21 cellular contexts compared by ENCODE assay signal in genomic region chr5:14330729-14331128, GRCh38.
A peak's percentile ranks its signal among the peaks of the same experiment; 100 is the strongest.
DNase-seq lines count a peak whose midpoint lies in the region; ATAC-seq and TF ChIP-seq lines count a peak whose summit lies in the region.
"Had no signal": no experiment of that assay in that cellular context is flagged by ENCODE, and none has a peak within 500 bp of the region (broad histone marks: within the 10 kb centered on the region; RNA-seq: fewer than 3 reads in every experiment).

No MANE protein-coding gene starts in this region.

- H3K27ac ChIP-seq in BLaER1 (peak overlapping the region; percentile 52; the same call in 1 of the 2 replicates), spleen (peak overlapping the region in 5 of 8 donors; percentile 47 to 64 (median 49))

- no peak for TF ChIP-seq POLR2A in spleen (IDR thresholded peaks at IDR 0.05)

- peaks cover 26% of the 10 kb centered on the region for H3K27me3 Mint-ChIP-seq in HFFc6 (ENCODE audit: insufficient read depth)
- H3K27me3 Mint-ChIP-seq in central memory CD8-positive, alpha-beta T cell = no peaks in the 10 kb centered on the region
- H3K27me3 Mint-ChIP-seq: CD4-positive, CD25-positive, alpha-beta regulatory T cell had no signal

- H3K9me3 ChIP-seq in BLaER1 (no peaks in the 10 kb centered on the region), spleen (no peaks in the 10 kb centered on the region)

- DNase-seq in HFFc6 (no peak), spleen (no peak), NCI-H524 (lab: John Stamatoyannopoulos, UW) (no peak), cerebellum (ENCODE audit: low spot score) (no peak)
- DNase-seq in central memory CD8-positive, alpha-beta T cell (ENCODE audit: low spot score in 2 of 2) = no peak
- DNase-seq: DMS 273 treated with DMSO at 0.1 percent for 48 hours, DMS79 treated with DMSO at 0.1 percent for 48 hours, HCEC 1CT, NCI-H1417, NCI-H1694 treated with DMSO at 0.1 percent for 48 hours, NCI-H2081 treated with DMSO at 0.1 percent for 48 hours, NCI-H2171 treated with DMSO at 0.1 percent for 48 hours, NCI-H526, PC-3, Right ventricle myocardium superior, SW 1271 had no signal

- H3K4me3 ChIP-seq in BLaER1 = no peak overlapping the region
- no peak overlapping the region for H3K4me3 ChIP-seq in spleen
- H3K4me3 ChIP-seq: GM12878, GM23338 had no signal

- peaks cover 4% of the 10 kb centered on the region; the same call in 1 of the 2 replicates for H3K9me3 Mint-ChIP-seq in HFFc6
- no peaks in the 10 kb centered on the region for H3K9me3 Mint-ChIP-seq in central memory CD8-positive, alpha-beta T cell
- H3K9me3 Mint-ChIP-seq: CD4-positive, CD25-positive, alpha-beta regulatory T cell; GM23338 had no signal

- peak overlapping the region; percentile 79 for H3K4me2 ChIP-seq in BLaER1
- H3K4me2 ChIP-seq: GM23338 had no signal

- TF ChIP-seq CTCF in HFFc6 (IDR thresholded peaks at IDR 0.05) (no peak), spleen (IDR thresholded peaks at IDR 0.05 in 8 of 11, conservative IDR thresholded peaks at IDR 0.05 in 3 of 11) (no peak)

- H3K27ac Mint-ChIP-seq in HFFc6 = peak overlapping the region; percentile 51
- no peak overlapping the region for H3K27ac Mint-ChIP-seq in central memory CD8-positive, alpha-beta T cell (ENCODE audit: low read depth)
- H3K27ac Mint-ChIP-seq: GM23338 had no signal

- peaks cover 73% of the 10 kb centered on the region for H3K36me3 ChIP-seq in BLaER1
- H3K36me3 ChIP-seq in spleen = peaks cover 0 to 38% (median 4%) of the 10 kb centered on the region in 6 donors

- peaks cover 78% of the 10 kb centered on the region for H4K20me1 ChIP-seq in BLaER1

- H3K4me3 Mint-ChIP-seq in HFFc6 = peak overlapping the region; percentile 34
- peak overlapping the region; percentile 36 for H3K4me3 Mint-ChIP-seq in central memory CD8-positive, alpha-beta T cell
- H3K4me3 Mint-ChIP-seq: GM23338 had no signal

- H3K4me1 ChIP-seq in BLaER1 (peaks cover 55% of the 10 kb centered on the region), spleen (peaks cover 10 to 71% (median 35%) of the 10 kb centered on the region in 6 donors)

- intact Hi-C loops in spleen (cut with DNase I; ENCODE audit: low total_unique reads) = no loop called here

- H3K9ac ChIP-seq in BLaER1 = no peak overlapping the region

- WGBS in spleen, 5 donors = 72 to 84% (median 74%) methylated on average over 9 of the region's 9 CpGs

- H3K27me3 ChIP-seq in BLaER1 = no peaks in the 10 kb centered on the region
- no peaks in the 10 kb centered on the region for H3K27me3 ChIP-seq in spleen (replicated peaks in 1 of 7)

- H3K36me3 Mint-ChIP-seq in HFFc6 (ENCODE audit: low read depth) = peaks cover 53% of the 10 kb centered on the region
- no peaks in the 10 kb centered on the region for H3K36me3 Mint-ChIP-seq in central memory CD8-positive, alpha-beta T cell (ENCODE audit: insufficient read depth)
- H3K36me3 Mint-ChIP-seq: CD4-positive, CD25-positive, alpha-beta regulatory T cell had no signal

- ATAC-seq in central memory CD8-positive, alpha-beta T cell (replicated peaks; ENCODE audit: extremely low read depth, poor library complexity, severe bottlenecking) = no peak
- no peak for ATAC-seq in HG02642 (IDR thresholded peaks at IDR 0.05; ENCODE audit: poor library complexity, unreplicated experiment)
- ATAC-seq: GM23338, PC-3 had no signal

- peaks cover 52% of the 10 kb centered on the region for H3K4me1 Mint-ChIP-seq in HFFc6 (ENCODE audit: low read depth)
- peaks cover 15% of the 10 kb centered on the region for H3K4me1 Mint-ChIP-seq in central memory CD8-positive, alpha-beta T cell
